8 cellular contexts compared by ENCODE assay signal in genomic region chr2:20093263-20094141, GRCh38. TPM values are rescaled to one million over a fixed set of nuclear protein-coding genes. Genes with fewer than 3 reads are reported as not detected.
DNase-seq lines count a peak whose midpoint lies in the region; ATAC-seq and TF ChIP-seq lines count a peak whose summit lies in the region.

No MANE protein-coding gene starts in this region.

- peaks cover 9% of the 10 kb centered on the region for H3K4me1 ChIP-seq in NT2/D1 (ENCODE audit: insufficient read depth, insufficient read length)

- H3K27me3 ChIP-seq in NT2/D1 (ENCODE audit: insufficient read depth, insufficient read length), result no peaks in the 10 kb centered on the region

- no peaks in the 10 kb centered on the region for H3K36me3 ChIP-seq in NT2/D1 (ENCODE audit: insufficient read depth, insufficient read length, low read length)

- H3K9ac ChIP-seq in NT2/D1 (ENCODE audit: insufficient read length, low read depth), result no peak overlapping the region

- H3K4me1 Mint-ChIP-seq in natural killer cell, result peaks cover 0 to 6% of the 10 kb centered on the region in 2 donors

- H3K9me3 Mint-ChIP-seq in natural killer cell, result no peaks in the 10 kb centered on the region

- H3K4me3 Mint-ChIP-seq in natural killer cell, result no peak overlapping the region

- no peak overlapping the region for H3K27ac Mint-ChIP-seq in natural killer cell

- H3K36me3 Mint-ChIP-seq in natural killer cell, result no peaks in the 10 kb centered on the region

- H3K27me3 Mint-ChIP-seq in natural killer cell (ENCODE audit: low read depth in 2 of 2), result peaks cover 19 to 21% of the 10 kb centered on the region in 2 donors

- TF ChIP-seq CTCF in natural killer cell (IDR thresholded peaks at IDR 0.05), result no peak

- no peaks in the 10 kb centered on the region for H3K9me3 ChIP-seq in NT2/D1 (ENCODE audit: insufficient read depth, low read length)

- peak; percentile 56 for ATAC-seq in Right ventricle myocardium inferior
- ATAC-seq in GM21723 (IDR thresholded peaks at IDR 0.05; ENCODE audit: unreplicated experiment), result no peak
- ATAC-seq in GM21786 (IDR thresholded peaks at IDR 0.05; ENCODE audit: unreplicated experiment), result no peak
- ATAC-seq in natural killer cell, result no peak

- DNase-seq in Right ventricle myocardium inferior (ENCODE audit: missing footprints) (no peak), cardiac septum (ENCODE audit: low spot score) (no peak), NT2/D1 (ENCODE audit: low read depth, low spot score) (peak; percentile 72), epidermal melanocyte (ENCODE audit: insufficient read length, low spot score) (peak; percentile 71), non-pigmented ciliary epithelial cell (ENCODE audit: low read depth) (peak; percentile 38), natural killer cell (no peak)

- H3K4me3 ChIP-seq in NT2/D1 (ENCODE audit: insufficient read length, low read depth), result no peak overlapping the region

- intact Hi-C loops in Right ventricle myocardium inferior (cut with DNase I) (loop anchor here (2.0 to 10.0 kb wide), 2 partner anchors 79 to 1709 kb away; no protein-coding TSS in a partner anchor), cardiac septum (cut with DNase I) (no loop called here), natural killer cell (cut with micrococcal nuclease) (no loop called here)

RNA-seq across cellular contexts. Expression of gene LAPTM4A, which starts 42.1 kb away (rescaled TPM):
- 242 TPM for total RNA-seq in Right ventricle myocardium inferior
- 134 TPM for total RNA-seq in cardiac septum
- total RNA-seq in natural killer cell, result 10 to 100 TPM; 60.6 to 98.4 (median 75.0) TPM

Comparison
In these comparisons a context has a peak if more than half of its experiments do, and no peak if none do; other contexts are left out.
1. DNase-seq: peak in NT2/D1 (single experiment), epidermal melanocyte (single experiment) and non-pigmented ciliary epithelial cell (single experiment); none in Right ventricle myocardium inferior (single experiment), cardiac septum (single experiment) and natural killer cell (single experiment).